In the genomic region with DNA sequence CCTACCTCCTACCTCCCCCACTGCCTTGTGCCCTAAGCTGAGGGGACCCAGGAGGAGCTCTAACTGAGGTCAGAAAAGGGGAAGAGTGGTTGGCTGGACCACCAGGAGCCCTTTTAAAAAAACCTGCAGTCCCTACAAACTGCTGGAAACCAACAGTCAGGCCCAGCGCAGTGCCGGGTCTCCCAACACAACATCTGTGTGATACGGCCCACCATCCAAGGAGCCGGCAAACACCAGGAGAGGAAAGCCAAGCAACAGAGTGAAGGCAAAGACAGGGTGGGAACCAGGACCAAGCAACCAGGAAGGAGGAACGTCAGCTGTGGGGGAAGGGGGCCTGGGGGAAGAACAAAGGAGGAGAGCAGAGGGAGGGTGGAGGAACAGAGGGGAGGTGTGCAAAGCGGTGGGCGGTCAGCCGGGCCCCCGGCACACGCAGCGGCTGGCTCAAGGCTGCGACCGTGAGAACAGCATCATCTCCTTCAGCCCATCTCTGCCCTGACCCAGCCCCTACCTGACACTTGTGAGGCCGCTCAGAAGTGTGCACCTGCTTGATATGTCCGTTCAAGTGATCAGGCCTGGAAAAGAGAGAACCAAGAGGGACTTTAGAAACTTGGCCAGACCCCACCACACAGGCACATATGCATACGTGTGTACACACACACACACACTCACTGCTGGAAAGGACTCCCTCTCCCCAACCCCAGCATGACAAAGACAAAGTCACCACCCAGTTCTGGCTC, we compare ENCODE assay signal across 9 cellular contexts. TPM values are rescaled to one million over a fixed set of nuclear protein-coding genes. Genes with fewer than 3 reads are reported as not detected.
A peak's percentile ranks its signal among the peaks of the same experiment; 100 is the strongest.
DNase-seq lines count a peak whose midpoint lies in the region; ATAC-seq and TF ChIP-seq lines count a peak whose summit lies in the region.
"Had no signal": no experiment of that assay in that cellular context is flagged by ENCODE, and none has a peak within 500 bp of the region (broad histone marks: within the 10 kb centered on the region; RNA-seq: fewer than 3 reads in every experiment).

No MANE protein-coding gene starts in this region.

- no peak for TF ChIP-seq CTCF in body of pancreas (IDR thresholded peaks at IDR 0.05)
- no peak for TF ChIP-seq CTCF in vagina (IDR thresholded peaks at IDR 0.05)

- ATAC-seq in body of pancreas (no peak), GM19395 (IDR thresholded peaks at IDR 0.05; ENCODE audit: unreplicated experiment) (no peak)

- TF ChIP-seq POLR2A in body of pancreas (IDR thresholded peaks at IDR 0.05): no peak
- no peak for TF ChIP-seq POLR2A in vagina (IDR thresholded peaks at IDR 0.05)

- H3K4me1 ChIP-seq in body of pancreas: peaks cover 84% of the 10 kb centered on the region
- H3K4me1 ChIP-seq in muscle layer of duodenum (ENCODE audit: control insufficient read depth in 1 of 2, insufficient read depth in 2 of 2, low read length in 2 of 2): peaks cover 21 to 61% of the 10 kb centered on the region in 2 donors
- H3K4me1 ChIP-seq in vagina: peaks cover 55% of the 10 kb centered on the region

- H3K36me3 ChIP-seq in body of pancreas (replicated peaks in 1 of 2; ENCODE audit: insufficient read depth in 1 of 2, low read depth in 2 of 2): no peaks in the 10 kb centered on the region
- peaks cover 21 to 32% of the 10 kb centered on the region in 2 donors for H3K36me3 ChIP-seq in muscle layer of duodenum (ENCODE audit: control insufficient read depth in 1 of 2, insufficient read depth in 2 of 2, low read length in 2 of 2)
- H3K36me3 ChIP-seq in vagina: peaks cover 0 to 22% of the 10 kb centered on the region in 2 donors

- peak; percentile 13 for DNase-seq in stimulated activated CD4-positive, alpha-beta T cell treated with anti-CD3 and anti-CD28 coated beads, Interleukin-15, amount 100 ng/mL, for 24 hours
- DNase-seq in stimulated activated CD4-positive, alpha-beta T cell treated with anti-CD3 and anti-CD28 coated beads, Interleukin-12 subunit alpha, Interleukin-12 subunit beta, amount 100 ng/mL, for 4 hours: no peak
- DNase-seq in body of pancreas (peak in 2 of 4 donors; percentile 12 to 33), vagina (ENCODE audit: extremely low spot score in 2 of 2) (no peak), NCI-H510A treated with DMSO at 0.1 percent for 48 hours (lab: John Stamatoyannopoulos, UW) (no peak), globus pallidus (ENCODE audit: low spot score) (no peak)

- intact Hi-C loops in body of pancreas (cut with DNase I) (no loop called here), vagina (cut with DNase I) (no loop called here)

- H3K4me3 ChIP-seq in body of pancreas (no peak overlapping the region), muscle layer of duodenum (ENCODE audit: low read depth in 1 of 2, low read length in 2 of 2) (peak overlapping the region in 1 of 2 donors; percentile 5), vagina (no peak overlapping the region)

- H3K27ac ChIP-seq in body of pancreas (peak overlapping the region; percentile 88 to 93 (median 92)), muscle layer of duodenum (ENCODE audit: low read length) (peak overlapping the region; percentile 16), vagina (peak overlapping the region; percentile 81)
- H3K27ac ChIP-seq: neutrophil had no signal

- H3K9me3 ChIP-seq in body of pancreas: no peaks in the 10 kb centered on the region
- no peaks in the 10 kb centered on the region for H3K9me3 ChIP-seq in muscle layer of duodenum (ENCODE audit: control insufficient read depth in 1 of 2, low read length in 2 of 2)
- no peaks in the 10 kb centered on the region for H3K9me3 ChIP-seq in vagina
- H3K9me3 ChIP-seq: neutrophil had no signal

- no peaks in the 10 kb centered on the region for H3K27me3 ChIP-seq in body of pancreas
- no peaks in the 10 kb centered on the region for H3K27me3 ChIP-seq in muscle layer of duodenum (ENCODE audit: low read depth, low read length)
- no peaks in the 10 kb centered on the region for H3K27me3 ChIP-seq in vagina

- 18 to 25% methylated on average over 16 of the region's 16 CpGs for WGBS in body of pancreas, 2 donors

RNA-seq across cellular contexts. Expression of gene PATZ1, which starts 3.6 kb away (rescaled TPM):
- total RNA-seq in body of pancreas (10 to 100 TPM; 24.1 to 25.1 TPM), vagina (18.4 TPM)

RNA-seq across cellular contexts. Expression of gene PIK3IP1, which starts 50.3 kb away (rescaled TPM):
- total RNA-seq in body of pancreas (10 to 100 TPM in 1 of 2 donors, 1 to 10 TPM in 1; 5.6 to 18.9 TPM), vagina (32.4 TPM)

RNA-seq across cellular contexts. Expression of gene DRG1, which starts 56.8 kb away (rescaled TPM):
- total RNA-seq in body of pancreas (10 to 100 TPM; 18.8 to 37.9 TPM), vagina (42.0 TPM)

Comparison
In these comparisons a context has a peak if more than half of its experiments do, and no peak if none do; other contexts are left out.
1. H3K27ac ChIP-seq: peak in every context shown above with its lines; median percentile 92 in body of pancreas; 81 in vagina; 16 in muscle layer of duodenum.